In the genomic region with DNA sequence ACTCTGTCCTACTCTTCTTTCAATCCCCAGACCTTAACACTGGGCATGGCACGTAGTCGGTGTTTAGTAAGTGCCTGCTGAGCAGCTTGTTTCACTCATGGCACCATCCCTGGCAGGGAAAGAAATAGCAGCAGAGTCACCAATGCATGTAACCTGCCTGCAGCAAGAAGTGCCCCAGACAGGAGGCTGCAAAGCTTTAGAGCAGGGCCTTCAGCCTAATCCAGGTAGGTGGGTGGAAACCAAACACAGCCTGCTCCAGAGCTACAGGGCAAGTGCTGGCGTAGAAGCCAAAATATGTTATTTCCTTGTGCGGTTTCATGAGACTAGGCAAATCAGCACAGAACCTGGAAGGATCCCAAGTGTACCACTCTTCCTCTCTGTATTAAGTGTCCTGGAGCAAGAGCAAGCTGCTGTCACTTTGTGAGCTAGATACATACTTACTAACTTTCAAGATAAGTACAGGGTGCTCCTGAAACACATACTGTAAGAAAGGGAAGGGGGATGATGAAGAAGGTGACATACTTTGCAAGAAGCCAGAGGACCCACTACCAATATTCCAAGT, we compare ENCODE assay signal across 16 cellular contexts. TPM values are rescaled to one million over a fixed set of nuclear protein-coding genes. Genes with fewer than 3 reads are reported as not detected.
"Had no signal": no experiment of that assay in that cellular context is flagged by ENCODE, and none has a peak within 500 bp of the region (broad histone marks: within the 10 kb centered on the region; RNA-seq: fewer than 3 reads in every experiment).

No MANE protein-coding gene starts in this region.

- H3K36me3 Mint-ChIP-seq: naive thymus-derived CD4-positive, alpha-beta T cell had no signal

- H3K27ac ChIP-seq: ascending aorta, ovary, sigmoid colon had no signal

- H3K4me3 Mint-ChIP-seq: activated T-cell treated with anti-CD3 and anti-CD28 coated beads, Interleukin-2, amount 50 U/mL, for 72 hours; naive thymus-derived CD4-positive, alpha-beta T cell had no signal

- H3K36me3 ChIP-seq: ascending aorta, ovary, sigmoid colon had no signal

- H3K27ac Mint-ChIP-seq: activated T-cell treated with anti-CD3 and anti-CD28 coated beads, Interleukin-2, amount 50 U/mL, for 72 hours; naive thymus-derived CD4-positive, alpha-beta T cell had no signal

- ATAC-seq: activated CD4-positive, CD25-positive, alpha-beta regulatory T cell treated with anti-CD3 and anti-CD28 coated beads, Interleukin-2, amount 50 U/mL, for 24 hours; naive thymus-derived CD4-positive, alpha-beta T cell had no signal

- H3K4me1 ChIP-seq: ascending aorta had no signal

- H3K9me3 ChIP-seq: ascending aorta, ovary, sigmoid colon had no signal

- H3K4me3 ChIP-seq: ascending aorta, ovary, sigmoid colon had no signal

- H3K27me3 ChIP-seq: ovary had no signal

- DNase-seq: activated effector memory CD4-positive, alpha-beta T cell treated with anti-CD3 and anti-CD28 coated beads, Interleukin-2, amount 50 U/mL, for 16 hours; activated naive CD4-positive, alpha-beta T cell treated with anti-CD3 and anti-CD28 coated beads, Interleukin-2, amount 50 U/mL, for 16 hours; effector CD8-positive, alpha-beta T cell; foreskin melanocyte; naive thymus-derived CD4-positive, alpha-beta T cell; ovary; sigmoid colon; stimulated activated CD4-positive, alpha-beta T cell treated with anti-CD3 and anti-CD28 coated beads, Interleukin-1b, Interleukin-23, amount 100 ng/mL, for 48 hours; stimulated activated CD8-positive, alpha-beta memory T cell treated with anti-CD3 and anti-CD28 coated beads, Interleukin-4, amount 100 ng/mL, for 48 hours; stimulated activated naive CD4-positive, alpha-beta T cell had no signal

- FAIRE-seq: keratinocyte, urothelium cell line had no signal

- H3K9me3 Mint-ChIP-seq: activated T-cell treated with anti-CD3 and anti-CD28 coated beads, Interleukin-2, amount 50 U/mL, for 72 hours; naive thymus-derived CD4-positive, alpha-beta T cell had no signal

RNA-seq across cellular contexts. Expression of a gene that starts 5.5 kb away (rescaled TPM):
- total RNA-seq: T-helper 1 cell treated with Interleukin-12 subunit alpha and Interleukin-12 subunit beta and Interleukin-4 antibody, amounts not matched to agents 30 ng/mL and 1 ng/mL, for 36 hours had no signal
- polyA plus RNA-seq: keratinocyte; naive thymus-derived CD4-positive, alpha-beta T cell had no signal
